Comparison of ENCODE assay signal across 8 cellular contexts in the genomic region with DNA sequence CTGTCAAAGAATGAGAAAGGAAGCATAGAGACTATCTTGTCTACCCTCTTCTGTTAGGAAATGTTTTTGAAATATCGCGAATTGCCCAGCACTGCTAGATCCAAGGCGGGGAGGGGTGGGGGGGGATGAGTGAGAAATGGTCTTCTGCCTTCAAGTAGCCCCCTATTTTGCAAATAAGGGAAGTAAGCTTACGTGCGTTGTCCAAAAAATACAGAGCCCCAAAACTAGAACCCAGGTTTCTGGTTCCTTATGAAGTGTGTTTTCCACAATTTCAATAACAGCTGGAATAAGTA. TPM values are rescaled to one million over a fixed set of nuclear protein-coding genes. Genes with fewer than 3 reads are reported as not detected.
A peak's percentile ranks its signal among the peaks of the same experiment; 100 is the strongest.
DNase-seq lines count a peak whose midpoint lies in the region; ATAC-seq and TF ChIP-seq lines count a peak whose summit lies in the region.

No MANE protein-coding gene starts in this region.

- ATAC-seq in CD4-positive, alpha-beta T cell (ENCODE audit: poor library complexity) = no peak
- no peak for ATAC-seq in GM18858 (IDR thresholded peaks at IDR 0.05; ENCODE audit: unreplicated experiment)
- ATAC-seq in HG03045 (IDR thresholded peaks at IDR 0.05; ENCODE audit: unreplicated experiment) = no peak

- CTCF ChIA-PET in CD4-positive, alpha-beta T cell (lab: Charles Lee) = interaction anchor here (1.0 kb wide), 1 partner anchor 88 kb away, joined by 4 read pairs; no protein-coding TSS in a partner anchor

- H3K27ac ChIP-seq in CD4-positive, alpha-beta T cell (ENCODE audit: low read depth, low read length) = peak overlapping the region; percentile 87
- H3K27ac ChIP-seq in coronary artery = peak overlapping the region; percentile 93 to 98
- no peak overlapping the region for H3K27ac ChIP-seq in neural progenitor cell

- H3K79me2 ChIP-seq in Loucy (ENCODE audit: insufficient read depth, low read length) = peaks cover 40% of the 10 kb centered on the region
- H3K79me2 ChIP-seq in neural progenitor cell (ENCODE audit: low read depth) = peaks cover 40% of the 10 kb centered on the region

- POLR2A ChIA-PET in CD4-positive, alpha-beta T cell (lab: Charles Lee) = interaction anchor here (2.3 to 2.9 kb wide), 2 partner anchors 23 to 94 kb away, joined by 7 to 39 read pairs; a partner anchor contains a TSS

- H4K20me1 ChIP-seq in Loucy (ENCODE audit: insufficient read depth, low read length, poor library complexity, severe bottlenecking) (peaks cover 37% of the 10 kb centered on the region), neural progenitor cell (ENCODE audit: low read depth) (peaks cover 35% of the 10 kb centered on the region)

- peak overlapping the region; percentile 87 for H2AFZ ChIP-seq in Loucy (ENCODE audit: low read length)
- H2AFZ ChIP-seq in neural progenitor cell (replicated peaks) = no peak overlapping the region

- no peaks in the 10 kb centered on the region for H3K27me3 ChIP-seq in CD4-positive, alpha-beta T cell (ENCODE audit: control insufficient read depth, insufficient read depth, low read length)
- no peaks in the 10 kb centered on the region for H3K27me3 ChIP-seq in Loucy (ENCODE audit: insufficient read depth, low read length, poor library complexity, severe bottlenecking)
- peaks cover 10% of the 10 kb centered on the region for H3K27me3 ChIP-seq in neural progenitor cell

- DNase-seq in CD4-positive, alpha-beta T cell = no peak
- DNase-seq in coronary artery (ENCODE audit: low spot score) = no peak
- no peak for DNase-seq in neural progenitor cell (ENCODE audit: low spot score)
- no peak for DNase-seq in medulla oblongata (ENCODE audit: extremely low spot score)
- no peak for DNase-seq in HK-2 (ENCODE audit: unreplicated experiment)

- H3K4me1 ChIP-seq in Loucy (ENCODE audit: insufficient read depth, low read length, poor library complexity, severe bottlenecking) = peaks cover 31% of the 10 kb centered on the region
- peaks cover 7% of the 10 kb centered on the region for H3K4me1 ChIP-seq in neural progenitor cell

- peak overlapping the region; percentile 98 for H3K4me3 Mint-ChIP-seq in CD4-positive, alpha-beta T cell
- H3K4me3 Mint-ChIP-seq in neural progenitor cell = peak overlapping the region; percentile 97

- H3K9ac ChIP-seq in Loucy (ENCODE audit: low read depth, low read length, poor library complexity, severe bottlenecking) (peak overlapping the region; percentile 77), neural progenitor cell (no peak overlapping the region)

- peaks cover 31% of the 10 kb centered on the region for H3K36me3 Mint-ChIP-seq in CD4-positive, alpha-beta T cell (ENCODE audit: low read depth)
- H3K36me3 Mint-ChIP-seq in neural progenitor cell = no peaks in the 10 kb centered on the region

- H3K4me3 ChIP-seq in Loucy (ENCODE audit: low read length, poor library complexity, severe bottlenecking) (peak overlapping the region; percentile 75), coronary artery (peak overlapping the region; percentile 94), neural progenitor cell (peak overlapping the region; percentile 98)

- H3F3A ChIP-seq in Loucy (ENCODE audit: low read depth) (no peaks in the 10 kb centered on the region), neural progenitor cell (ENCODE audit: low read depth) (no peaks in the 10 kb centered on the region)

- TF ChIP-seq CTCF in CD4-positive, alpha-beta T cell (IDR thresholded peaks at IDR 0.05) = no peak
- TF ChIP-seq CTCF in Loucy (conservative IDR thresholded peaks at IDR 0.05; ENCODE audit: low read length) = no peak
- no peak for TF ChIP-seq CTCF in coronary artery (IDR thresholded peaks at IDR 0.05)
- no peak for TF ChIP-seq CTCF in neural progenitor cell (IDR thresholded peaks at IDR 0.05)

- H3K9me3 Mint-ChIP-seq in CD4-positive, alpha-beta T cell = no peaks in the 10 kb centered on the region
- no peaks in the 10 kb centered on the region for H3K9me3 Mint-ChIP-seq in neural progenitor cell

- intact Hi-C loops in CD4-positive, alpha-beta T cell (cut with DNase I, micrococcal nuclease) = loop anchor here (1.0 to 10.0 kb wide), 7 partner anchors 25 to 450 kb away; a partner anchor contains a TSS

- peaks cover 47% of the 10 kb centered on the region for H3K4me1 Mint-ChIP-seq in CD4-positive, alpha-beta T cell (ENCODE audit: low read depth)
- H3K4me1 Mint-ChIP-seq in neural progenitor cell = peaks cover 33% of the 10 kb centered on the region

- H3K27ac Mint-ChIP-seq in CD4-positive, alpha-beta T cell = peak overlapping the region; percentile 98
- peak overlapping the region; percentile 99 for H3K27ac Mint-ChIP-seq in neural progenitor cell

- H3K9me3 ChIP-seq in CD4-positive, alpha-beta T cell (ENCODE audit: control insufficient read depth, low read length) = no peaks in the 10 kb centered on the region
- no peaks in the 10 kb centered on the region for H3K9me3 ChIP-seq in Loucy (ENCODE audit: insufficient read depth, low read depth, low read length)
- H3K9me3 ChIP-seq in neural progenitor cell (ENCODE audit: low read depth) = no peaks in the 10 kb centered on the region

- no peaks in the 10 kb centered on the region for H3K27me3 Mint-ChIP-seq in CD4-positive, alpha-beta T cell
- peaks cover 3% of the 10 kb centered on the region for H3K27me3 Mint-ChIP-seq in neural progenitor cell (ENCODE audit: insufficient read depth, low read depth)

- no peaks in the 10 kb centered on the region for H3K36me3 ChIP-seq in Loucy (ENCODE audit: insufficient read depth, low read length)
- H3K36me3 ChIP-seq in neural progenitor cell = no peaks in the 10 kb centered on the region

- peak overlapping the region; percentile 79 for H3K4me2 ChIP-seq in Loucy (ENCODE audit: low read depth, low read length, poor library complexity, severe bottlenecking)
- H3K4me2 ChIP-seq in neural progenitor cell = peak overlapping the region; percentile 83

- H3K9me2 ChIP-seq in Loucy (replicated peaks; ENCODE audit: low read depth, low read length) = no peaks in the 10 kb centered on the region

RNA-seq across cellular contexts. Expression of a gene that starts 0.9 kb away (rescaled TPM):
- total RNA-seq in CD4-positive, alpha-beta T cell = 10 to 100 TPM; 44.9 to 49.4 TPM
- 33.2 and 41.8 TPM in 2 replicates for total RNA-seq in neural progenitor cell (ENCODE audit: low replicate concordance)

RNA-seq across cellular contexts. Expression of a gene that starts 59.8 kb away (rescaled TPM):
- 10 to 100 TPM; 54.0 to 65.5 TPM for total RNA-seq in CD4-positive, alpha-beta T cell
- total RNA-seq in neural progenitor cell (ENCODE audit: low replicate concordance) = 89.7 and 149 TPM in 2 replicates
